ENCODE assay signal across 1 cellular context in genomic region chr17:37406635-37407455, GRCh38.
TF ChIP-seq lines count a peak whose summit lies in the region.

Gene ACACA, minus strand, starts transcription at chr17:37406836. Its CDS starts 537 bp downstream, at chr17:37406299.
Gene TADA2A, plus strand, starts transcription at chr17:37406886. Its CDS starts 4,480 bp downstream, at chr17:37411366.

TF ChIP-seq in HepG2, 621 proteins besides CTCF, POLR2A, EP300 and RAD21 (continued from another document and continues in another):
- TF ChIP-seq ZNF687 (CRISPR knock-in tag; IDR thresholded peaks at IDR 0.05), result peak; percentile 84
- no peak for TF ChIP-seq SMAD9 (CRISPR knock-in tag; IDR thresholded peaks at IDR 0.05)
- TF ChIP-seq CHD4 (IDR thresholded peaks at IDR 0.05; ENCODE audit: borderline replicate concordance, low read length), result no peak
- TF ChIP-seq KIAA2018 (CRISPR knock-in tag; IDR thresholded peaks at IDR 0.05; ENCODE audit: borderline replicate concordance), result no peak
- TF ChIP-seq JUN (CRISPR knock-in tag; IDR thresholded peaks at IDR 0.05), result no peak
- TF ChIP-seq HOXA5 (CRISPR knock-in tag; IDR thresholded peaks at IDR 0.05), result peak; percentile 42; the same call in 1 of the 2 replicates
- TF ChIP-seq NFE2 (CRISPR knock-in tag; IDR thresholded peaks at IDR 0.05), result no peak
- TF ChIP-seq NFAT5 (CRISPR knock-in tag; IDR thresholded peaks at IDR 0.05), result no peak
- TF ChIP-seq EHMT2 (IDR thresholded peaks at IDR 0.05; ENCODE audit: borderline replicate concordance, low read depth, low read length), result no peak
- TF ChIP-seq KLF11 (CRISPR knock-in tag; IDR thresholded peaks at IDR 0.05), result no peak
- no peak for TF ChIP-seq ZNF503 (CRISPR knock-in tag; IDR thresholded peaks at IDR 0.05)
- TF ChIP-seq MAZ (IDR thresholded peaks at IDR 0.05; ENCODE audit: borderline replicate concordance, low read depth, low read length), result peak; percentile 55
- TF ChIP-seq MAZ (CRISPR knock-in tag; IDR thresholded peaks at IDR 0.05; ENCODE audit: low read depth), result peak; percentile 57; the same call in 1 of the 2 replicates
- no peak for TF ChIP-seq ZNF460 (CRISPR knock-in tag; IDR thresholded peaks at IDR 0.05; ENCODE audit: borderline replicate concordance)
- TF ChIP-seq ZKSCAN1 (IDR thresholded peaks at IDR 0.05; ENCODE audit: low read length), result no peak
- no peak for TF ChIP-seq IKZF1 (IDR thresholded peaks at IDR 0.05)
- TF ChIP-seq ZNF468 (CRISPR knock-in tag; IDR thresholded peaks at IDR 0.05), result no peak
- no peak for TF ChIP-seq ZNF180 (CRISPR knock-in tag; IDR thresholded peaks at IDR 0.05; ENCODE audit: borderline replicate concordance, low read depth)
- no peak for TF ChIP-seq LCORL (IDR thresholded peaks at IDR 0.05)
- TF ChIP-seq LCORL (CRISPR knock-in tag; IDR thresholded peaks at IDR 0.05), result peak; percentile 3; the same call in 1 of the 2 replicates
- TF ChIP-seq TMF1 (CRISPR knock-in tag; IDR thresholded peaks at IDR 0.05; ENCODE audit: low read depth), result no peak
- no peak for TF ChIP-seq ZZZ3 (CRISPR knock-in tag; IDR thresholded peaks at IDR 0.05; ENCODE audit: borderline replicate concordance)
- 0 out of 2 replicates have a peak, but pooled peaks have one; percentile 20 for TF ChIP-seq ZFP37 (CRISPR knock-in tag; IDR thresholded peaks at IDR 0.05; ENCODE audit: borderline replicate concordance)
- TF ChIP-seq HMGXB4 (CRISPR knock-in tag; IDR thresholded peaks at IDR 0.05; ENCODE audit: borderline replicate concordance in 1 of 2, low read depth in 1 of 2), result peak; percentile 48 to 64; a peak in 2 of 4 replicates
- TF ChIP-seq REL (CRISPR knock-in tag; conservative IDR thresholded peaks at IDR 0.05), result no peak
- TF ChIP-seq LBX2 (CRISPR knock-in tag; IDR thresholded peaks at IDR 0.05; ENCODE audit: borderline replicate concordance), result no peak
- TF ChIP-seq YY1 (IDR thresholded peaks at IDR 0.05; ENCODE audit: insufficient read depth, insufficient replicate concordance, low read depth, low read length), result peak; percentile 86
- TF ChIP-seq NR2F1 (CRISPR knock-in tag; IDR thresholded peaks at IDR 0.05), result peak in 1 of 2 experiments; percentile 39; a peak in 1 of 4 replicates
- TF ChIP-seq MLXIP (CRISPR knock-in tag; IDR thresholded peaks at IDR 0.05; ENCODE audit: borderline replicate concordance), result 0 out of 2 replicates have a peak, but pooled peaks have one; percentile 48
